12 cellular contexts compared by ENCODE assay signal in genomic region chr19:1018393-1018792, GRCh38. TPM values are rescaled to one million over a fixed set of nuclear protein-coding genes. Genes with fewer than 3 reads are reported as not detected.
A peak's percentile ranks its signal among the peaks of the same experiment; 100 is the strongest.
DNase-seq lines count a peak whose midpoint lies in the region; ATAC-seq, FAIRE-seq and TF ChIP-seq lines count a peak whose summit lies in the region.
"Had no signal": no experiment of that assay in that cellular context is flagged by ENCODE, and none has a peak within 500 bp of the region (broad histone marks: within the 10 kb centered on the region; RNA-seq: fewer than 3 reads in every experiment).

No MANE protein-coding gene starts in this region.

- FAIRE-seq in D721Med (lab: Jason Lieb, UNC): no peak

- no peaks in the 10 kb centered on the region for H3F3A ChIP-seq in PC-3 (ENCODE audit: low read length, unreplicated experiment)

- no TSS peak for BruUV-seq in PC-3 (replicated peaks; lab: Mats Ljungman, UMichigan)

- H3K79me2 ChIP-seq in PC-3 (ENCODE audit: low read length): peaks cover 69% of the 10 kb centered on the region

- no peaks in the 10 kb centered on the region for H3K9me3 Mint-ChIP-seq in activated T-cell treated with anti-CD3 and anti-CD28 coated beads, Interleukin-2, amount 50 U/mL, for 4 hours
- no peaks in the 10 kb centered on the region for H3K9me3 Mint-ChIP-seq in endothelial cell (ENCODE audit: unreplicated experiment)
- H3K9me3 Mint-ChIP-seq in stimulated activated naive B cell treated with anti-CD40 and anti-IgM and Interleukin-4, amounts not matched to agents 10 μg/mL and 1 μg/mL and 100 μg/mL, for 72 hours: no peaks in the 10 kb centered on the region

- H3K4me1 Mint-ChIP-seq in activated T-cell treated with anti-CD3 and anti-CD28 coated beads, Interleukin-2, amount 50 U/mL, for 4 hours (ENCODE audit: low read depth): peaks cover 37% of the 10 kb centered on the region
- peaks cover 20% of the 10 kb centered on the region for H3K4me1 Mint-ChIP-seq in endothelial cell (ENCODE audit: unreplicated experiment)
- H3K4me1 Mint-ChIP-seq in stimulated activated naive B cell treated with anti-CD40 and anti-IgM and Interleukin-4, amounts not matched to agents 10 μg/mL and 1 μg/mL and 100 μg/mL, for 72 hours: peaks cover 27 to 54% of the 10 kb centered on the region in 2 donors

- ATAC-seq in activated T-cell treated with anti-CD3 and anti-CD28 coated beads, Interleukin-2, amount 50 U/mL, for 4 hours: no peak
- ATAC-seq in PC-3: no peak
- no peak for ATAC-seq in stimulated activated naive B cell treated with anti-CD40 and anti-IgM and Interleukin-4, amounts not matched to agents 10 μg/mL and 1 μg/mL and 100 μg/mL, for 72 hours (replicated peaks)

- peak overlapping the region; percentile 74 for H3K27ac Mint-ChIP-seq in endothelial cell (ENCODE audit: unreplicated experiment)
- H3K27ac Mint-ChIP-seq in stimulated activated naive B cell treated with anti-CD40 and anti-IgM and Interleukin-4, amounts not matched to agents 10 μg/mL and 1 μg/mL and 100 μg/mL, for 72 hours: no peak overlapping the region

- no peak overlapping the region for H3K27ac ChIP-seq in PC-3 (ENCODE audit: low read length)

- no peaks in the 10 kb centered on the region for H3K9me3 ChIP-seq in PC-3 (ENCODE audit: low read length)
- H3K9me3 ChIP-seq: right atrium auricular region had no signal

- H3K9me2 ChIP-seq in PC-3 (replicated peaks; ENCODE audit: low read length): no peaks in the 10 kb centered on the region

- peak overlapping the region; percentile 97 for H3K4me2 ChIP-seq in PC-3 (ENCODE audit: low read length)

- H3K36me3 ChIP-seq in PC-3 (ENCODE audit: low read depth, low read length): no peaks in the 10 kb centered on the region

- CTCF ChIA-PET in PC-3 (lab: Charles Lee): no interaction called here

- no peaks in the 10 kb centered on the region for H3K27me3 ChIP-seq in PC-3 (ENCODE audit: low read length)
- H3K27me3 ChIP-seq: right atrium auricular region had no signal

- POLR2A ChIA-PET in PC-3 (lab: Charles Lee; ENCODE audit: unreplicated experiment): no interaction called here

- peaks cover 50% of the 10 kb centered on the region for H4K20me1 ChIP-seq in PC-3 (ENCODE audit: low read length)

- no peak overlapping the region for H3K9ac ChIP-seq in PC-3 (ENCODE audit: low read length)

- no peak for TF ChIP-seq CTCF in PC-3 (conservative IDR thresholded peaks at IDR 0.05; ENCODE audit: low read depth, low read length)
- TF ChIP-seq CTCF in endothelial cell (IDR thresholded peaks at IDR 0.05; ENCODE audit: unreplicated experiment): no peak
- TF ChIP-seq CTCF in D721Med (IDR thresholded peaks at IDR 0.05; ENCODE audit: insufficient read depth, missing control alignments): no peak

- no peaks in the 10 kb centered on the region for H3K27me3 Mint-ChIP-seq in activated T-cell treated with anti-CD3 and anti-CD28 coated beads, Interleukin-2, amount 50 U/mL, for 4 hours (ENCODE audit: low read depth)
- H3K27me3 Mint-ChIP-seq in endothelial cell (ENCODE audit: unreplicated experiment): peaks cover 6% of the 10 kb centered on the region
- peaks cover 0 to 6% of the 10 kb centered on the region in 2 donors for H3K27me3 Mint-ChIP-seq in stimulated activated naive B cell treated with anti-CD40 and anti-IgM and Interleukin-4, amounts not matched to agents 10 μg/mL and 1 μg/mL and 100 μg/mL, for 72 hours

- H3K36me3 Mint-ChIP-seq in activated T-cell treated with anti-CD3 and anti-CD28 coated beads, Interleukin-2, amount 50 U/mL, for 4 hours (ENCODE audit: insufficient read depth): peaks cover 2% of the 10 kb centered on the region
- peaks cover 3% of the 10 kb centered on the region for H3K36me3 Mint-ChIP-seq in endothelial cell (ENCODE audit: low read depth, unreplicated experiment)
- peaks cover 20 to 30% of the 10 kb centered on the region in 2 donors for H3K36me3 Mint-ChIP-seq in stimulated activated naive B cell treated with anti-CD40 and anti-IgM and Interleukin-4, amounts not matched to agents 10 μg/mL and 1 μg/mL and 100 μg/mL, for 72 hours

- no peak overlapping the region for H2AFZ ChIP-seq in PC-3 (ENCODE audit: low read length)

- peaks cover 22% of the 10 kb centered on the region for H3K4me1 ChIP-seq in PC-3 (ENCODE audit: insufficient read depth, low read length)

- H3K4me3 ChIP-seq in PC-3 (ENCODE audit: low read length): peak overlapping the region; percentile 93; the same call in 1 of the 2 replicates

- intact Hi-C loops in PC-3 (cut with micrococcal nuclease): no loop called here

- no peak for DNase-seq in activated T-cell treated with anti-CD3 and anti-CD28 coated beads, Interleukin-2, amount 50 U/mL, for 4 hours
- DNase-seq in activated T-cell treated with anti-CD3 and anti-CD28 coated beads for 4 hours (no peak), PC-3 (no peak), endothelial cell (ENCODE audit: low spot score) (no peak), D721Med (ENCODE audit: insufficient read length, low spot score) (no peak), NCI-H524 treated with DMSO at 0.1 percent for 48 hours (lab: John Stamatoyannopoulos, UW) (no peak), NCI-H2196 (lab: John Stamatoyannopoulos, UW; ENCODE audit: unreplicated experiment) (no peak)
- DNase-seq in stimulated activated naive B cell treated with anti-CD40 and anti-IgM and Interleukin-4, amounts not matched to agents 10 μg/mL and 1 μg/mL and 100 μg/mL, for 72 hours: no peak
- DNase-seq: kidney glomerular epithelial cell had no signal

- H3K4me3 Mint-ChIP-seq in activated T-cell treated with anti-CD3 and anti-CD28 coated beads, Interleukin-2, amount 50 U/mL, for 4 hours: peak overlapping the region; percentile 92
- H3K4me3 Mint-ChIP-seq in endothelial cell (ENCODE audit: unreplicated experiment): no peak overlapping the region
- peak overlapping the region; percentile 85 to 96 for H3K4me3 Mint-ChIP-seq in stimulated activated naive B cell treated with anti-CD40 and anti-IgM and Interleukin-4, amounts not matched to agents 10 μg/mL and 1 μg/mL and 100 μg/mL, for 72 hours

RNA-seq across cellular contexts. Expression of gene TMEM259, which starts 2.5 kb away (rescaled TPM):
- 100 to 1,000 TPM; 197 to 210 (median 204) TPM for total RNA-seq in activated T-cell treated with anti-CD3 and anti-CD28 coated beads, Interleukin-2, amount 50 U/mL, for 4 hours
- 136 and 162 TPM in 2 replicates for total RNA-seq in PC-3 (2014; rRNA removed)
- total RNA-seq in endothelial cell (ENCODE audit: unreplicated experiment): 182 TPM

RNA-seq across cellular contexts. Expression of gene RNU6-2, which starts 2.9 kb away (rescaled TPM):
- not detected for total RNA-seq in activated T-cell treated with anti-CD3 and anti-CD28 coated beads, Interleukin-2, amount 50 U/mL, for 4 hours
- not detected in 2 replicates for total RNA-seq in PC-3 (2014; rRNA removed)
- total RNA-seq in endothelial cell (ENCODE audit: unreplicated experiment): not detected
- total RNA-seq: epithelial cell of proximal tubule, HT-29, right atrium auricular region had no signal

RNA-seq across cellular contexts. Expression of gene CNN2, which starts 8.0 kb away (rescaled TPM):
- 10 to 100 TPM; 52.3 to 69.3 (median 57.8) TPM for total RNA-seq in activated T-cell treated with anti-CD3 and anti-CD28 coated beads, Interleukin-2, amount 50 U/mL, for 4 hours
- 97.9 and 107 TPM in 2 replicates for total RNA-seq in PC-3 (2014; rRNA removed)
- 456 TPM for total RNA-seq in endothelial cell (ENCODE audit: unreplicated experiment)

RNA-seq across cellular contexts. Expression of gene GRIN3B, which starts 18.2 kb away (rescaled TPM):
- under 1 TPM; 0.05 to 0.19 (median 0.08) TPM for total RNA-seq in activated T-cell treated with anti-CD3 and anti-CD28 coated beads, Interleukin-2, amount 50 U/mL, for 4 hours
- total RNA-seq in PC-3 (2014; rRNA removed) (0.63 and 0.69 TPM in 2 replicates), endothelial cell (ENCODE audit: unreplicated experiment) (0.95 TPM)
- total RNA-seq: HT-29 had no signal

RNA-seq across cellular contexts. Expression of gene ABCA7, which starts 21.5 kb away (rescaled TPM):
- 1 to 10 TPM; 7.1 to 8.7 (median 8.6) TPM for total RNA-seq in activated T-cell treated with anti-CD3 and anti-CD28 coated beads, Interleukin-2, amount 50 U/mL, for 4 hours
- total RNA-seq in PC-3 (2014; rRNA removed) (27.3 and 31.3 TPM in 2 replicates), endothelial cell (ENCODE audit: unreplicated experiment) (16.3 TPM)
